Comparison of ENCODE assay signal across 17 cellular contexts in the genomic region with DNA sequence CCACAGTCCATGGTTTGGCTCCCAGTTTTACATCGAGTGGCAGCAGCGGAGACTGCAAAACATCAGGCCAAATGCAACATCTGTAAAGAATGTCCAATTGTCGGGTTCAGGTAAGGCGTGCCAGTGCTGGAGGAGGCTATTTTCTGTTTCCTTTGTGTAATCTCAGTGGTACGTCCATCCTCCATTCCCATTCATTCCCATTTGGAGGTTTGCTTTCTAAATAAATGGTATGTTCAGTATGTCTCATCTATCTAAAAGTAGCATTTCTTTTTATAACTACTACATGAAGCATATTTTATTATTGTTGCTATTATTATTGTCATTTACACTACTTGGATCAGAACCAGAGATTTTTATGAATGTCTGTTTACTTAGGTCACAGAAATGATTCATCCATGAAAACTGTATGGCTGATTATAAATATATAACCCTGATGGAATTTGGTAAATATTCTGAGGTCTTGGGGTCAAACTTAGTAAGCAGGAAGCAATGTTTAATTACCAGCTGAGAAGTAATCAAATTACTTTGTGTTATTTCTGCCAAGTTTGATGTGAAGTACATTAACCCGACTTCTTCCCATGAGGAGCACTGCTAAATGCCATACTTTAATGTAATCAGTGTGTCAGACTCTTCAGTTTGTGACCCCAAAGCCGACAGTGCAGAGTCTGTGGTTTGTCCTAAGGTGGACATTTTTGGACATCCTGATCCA.
A peak's percentile ranks its signal among the peaks of the same experiment; 100 is the strongest.
DNase-seq lines count a peak whose midpoint lies in the region; ATAC-seq and TF ChIP-seq lines count a peak whose summit lies in the region.
"Had no signal": no experiment of that assay in that cellular context is flagged by ENCODE, and none has a peak within 500 bp of the region (broad histone marks: within the 10 kb centered on the region; RNA-seq: fewer than 3 reads in every experiment).

No MANE protein-coding gene starts in this region.

- POLR2A ChIA-PET in AG04450 (lab: Yijun Ruan, JAX), result no interaction called here
- POLR2A ChIA-PET in HEK293T (lab: Yijun Ruan, JAX), result no interaction called here

- peaks cover 19% of the 10 kb centered on the region for H3K9me3 Mint-ChIP-seq in nephron progenitor cell

- H3K9me3 ChIP-seq in AG04450 (ENCODE audit: control insufficient read depth, insufficient read depth, low read length), result no peaks in the 10 kb centered on the region
- H3K9me3 ChIP-seq: adrenal gland, SJCRH30 had no signal

- no peak for ATAC-seq in foreskin keratinocyte

- no peaks in the 10 kb centered on the region for H3K27me3 ChIP-seq in AG04450 (ENCODE audit: control insufficient read depth, insufficient read depth, low read length)
- no peaks in the 10 kb centered on the region for H3K27me3 ChIP-seq in foreskin keratinocyte
- H3K27me3 ChIP-seq: adrenal gland, SJCRH30 had no signal

- H3K27ac Mint-ChIP-seq in nephron progenitor cell, result no peak overlapping the region

- no peaks in the 10 kb centered on the region for H3K4me1 ChIP-seq in foreskin keratinocyte
- H3K4me1 ChIP-seq: adrenal gland, parathyroid adenoma, SJCRH30 had no signal

- H3K27ac ChIP-seq in AG04450 (ENCODE audit: low read depth, low read length) (no peak overlapping the region), foreskin keratinocyte (no peak overlapping the region)
- H3K27ac ChIP-seq: adrenal gland, parathyroid adenoma, SJCRH30 had no signal

- no peaks in the 10 kb centered on the region for H3K27me3 Mint-ChIP-seq in nephron progenitor cell (ENCODE audit: low read depth, poor library complexity)

- H3K4me3 Mint-ChIP-seq in nephron progenitor cell, result no peak overlapping the region

- CTCF ChIA-PET in AG04450 (lab: Charles Lee) (no interaction called here), HEK293T (lab: Yijun Ruan, JAX) (no interaction called here)

- TF ChIP-seq CTCF in AG04450 (IDR thresholded peaks at IDR 0.05; ENCODE audit: low read depth, low read length) (no peak), foreskin keratinocyte (conservative IDR thresholded peaks at IDR 0.05) (no peak), nephron progenitor cell (IDR thresholded peaks at IDR 0.05) (no peak)

- H3K4me3 ChIP-seq in AG04450 (ENCODE audit: low read depth, low read length), result no peak overlapping the region
- H3K4me3 ChIP-seq: adrenal gland, SJCRH30 had no signal

- peaks cover 61% of the 10 kb centered on the region for H3K36me3 Mint-ChIP-seq in nephron progenitor cell (ENCODE audit: low read depth)

- H3K4me1 Mint-ChIP-seq in nephron progenitor cell, result no peaks in the 10 kb centered on the region

- DNase-seq in AG04450 (ENCODE audit: low read depth, low spot score), result peak; percentile 15
- DNase-seq in HS-27A (ENCODE audit: low read depth), result peak; percentile 82
- peak; percentile 66 for DNase-seq in amniotic epithelial cell (ENCODE audit: low read depth)
- DNase-seq in foreskin keratinocyte, result peak; percentile 18 to 50
- no peak for DNase-seq in NCI-H1105 treated with DMSO at 0.1 percent for 48 hours (lab: John Stamatoyannopoulos, UW)
- DNase-seq in nephron progenitor cell, result no peak
- no peak for DNase-seq in SKM-1 treated with dmso at 0.1 percent for 144 hours (lab: John Stamatoyannopoulos, UW; ENCODE audit: unreplicated experiment)
- no peak for DNase-seq in HEK293T (ENCODE audit: extremely low spot score)
- DNase-seq: activated CD8-positive, alpha-beta memory T cell treated with anti-CD3 and anti-CD28 coated beads, Interleukin-2, amount 50 U/mL, for 4 hours; adrenal gland; C1 segment of cervical spinal cord; effector memory CD4-positive, alpha-beta T cell; mesendoderm; NCI-H1105; NCI-H69; SJCRH30 had no signal

TF ChIP-seq in HEK293T, 16 proteins besides CTCF, POLR2A, EP300 and RAD21:
- TF ChIP-seq LEF1 (IDR thresholded peaks at IDR 0.05; ENCODE audit: borderline replicate concordance) (no peak), TARDBP (IDR thresholded peaks at IDR 0.05) (no peak), SP1 (IDR thresholded peaks at IDR 0.05) (no peak), FOXM1 (IDR thresholded peaks at IDR 0.05; ENCODE audit: borderline replicate concordance) (no peak), ELF4 (IDR thresholded peaks at IDR 0.05) (no peak)
- TF ChIP-seq, protein P1, sequence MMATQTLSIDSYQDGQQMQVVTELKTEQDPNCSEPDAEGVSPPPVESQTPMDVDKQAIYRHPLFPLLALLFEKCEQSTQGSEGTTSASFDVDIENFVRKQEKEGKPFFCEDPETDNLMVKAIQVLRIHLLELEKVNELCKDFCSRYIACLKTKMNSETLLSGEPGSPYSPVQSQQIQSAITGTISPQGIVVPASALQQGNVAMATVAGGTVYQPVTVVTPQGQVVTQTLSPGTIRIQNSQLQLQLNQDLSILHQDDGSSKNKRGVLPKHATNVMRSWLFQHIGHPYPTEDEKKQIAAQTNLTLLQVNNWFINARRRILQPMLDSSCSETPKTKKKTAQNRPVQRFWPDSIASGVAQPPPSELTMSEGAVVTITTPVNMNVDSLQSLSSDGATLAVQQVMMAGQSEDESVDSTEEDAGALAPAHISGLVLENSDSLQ (IDR thresholded peaks at IDR 0.05), result no peak
TF ChIP-seq in HEK293T: peak in this region for 0.

Comparison
In these comparisons a context has a peak if more than half of its experiments do, and no peak if none do; other contexts are left out.
1. DNase-seq: peak in AG04450 (single experiment), HS-27A (single experiment), amniotic epithelial cell (single experiment) and foreskin keratinocyte (2 of 2); none in NCI-H1105 treated with DMSO at 0.1 percent for 48 hours (single experiment), nephron progenitor cell (single experiment), SKM-1 treated with dmso at 0.1 percent for 144 hours (single experiment) and HEK293T (single experiment).